ENCODE assay signal across 11 cellular contexts in genomic region chr2:42385225-42385624, GRCh38.
A peak's percentile ranks its signal among the peaks of the same experiment; 100 is the strongest.
DNase-seq lines count a peak whose midpoint lies in the region; ATAC-seq and TF ChIP-seq lines count a peak whose summit lies in the region.
"Had no signal": no experiment of that assay in that cellular context is flagged by ENCODE, and none has a peak within 500 bp of the region (broad histone marks: within the 10 kb centered on the region; RNA-seq: fewer than 3 reads in every experiment).

No MANE protein-coding gene starts in this region.

- no peaks in the 10 kb centered on the region for H3K36me3 ChIP-seq in HEK293 (ENCODE audit: control insufficient read depth in 2 of 2, insufficient read depth in 1 of 2, low read length in 2 of 2)
- H3K36me3 ChIP-seq: thoracic aorta had no signal

- H3K36me3 Mint-ChIP-seq in activated naive CD4-positive, alpha-beta T cell treated with anti-CD3 and anti-CD28 coated beads, Interleukin-2, amount 10 ng/mL, durations not matched to agents 7 days and 5 days, result no peaks in the 10 kb centered on the region
- H3K36me3 Mint-ChIP-seq: T-cell had no signal

- no peaks in the 10 kb centered on the region for H3K9me3 ChIP-seq in HEK293 (ENCODE audit: control insufficient read depth, insufficient read depth, low read depth, low read length)
- H3K9me3 ChIP-seq: thoracic aorta had no signal

- peaks cover 5% of the 10 kb centered on the region for H3K27me3 Mint-ChIP-seq in activated naive CD4-positive, alpha-beta T cell treated with anti-CD3 and anti-CD28 coated beads, Interleukin-2, amount 10 ng/mL, durations not matched to agents 7 days and 5 days
- H3K27me3 Mint-ChIP-seq: T-cell had no signal

- peak; percentile 30 for TF ChIP-seq CTCF in AG09309 (IDR thresholded peaks at IDR 0.05; ENCODE audit: control insufficient read depth, insufficient read depth, low read depth, low read length, missing control alignments)
- TF ChIP-seq CTCF in HEK293 (tag by site-specific recombination; IDR thresholded peaks at IDR 0.05), result peak; percentile 73

- ATAC-seq in GM18517 (IDR thresholded peaks at IDR 0.05; ENCODE audit: unreplicated experiment), result no peak
- no peak for ATAC-seq in GM21390 (IDR thresholded peaks at IDR 0.05; ENCODE audit: unreplicated experiment)
- ATAC-seq: T-cell had no signal

- no peaks in the 10 kb centered on the region for H3K9me3 Mint-ChIP-seq in activated naive CD4-positive, alpha-beta T cell treated with anti-CD3 and anti-CD28 coated beads, Interleukin-2, amount 10 ng/mL, durations not matched to agents 7 days and 5 days
- H3K9me3 Mint-ChIP-seq: T-cell had no signal

- H3K27ac ChIP-seq in HEK293 (ENCODE audit: extremely low read depth, low read depth, low read length), result no peak overlapping the region
- H3K27ac ChIP-seq: thoracic aorta had no signal

- no peak overlapping the region for H3K4me3 Mint-ChIP-seq in activated naive CD4-positive, alpha-beta T cell treated with anti-CD3 and anti-CD28 coated beads, Interleukin-2, amount 10 ng/mL, durations not matched to agents 7 days and 5 days
- H3K4me3 Mint-ChIP-seq: T-cell had no signal

- CTCF ChIA-PET in HEK293 (lab: Yijun Ruan, JAX), result interaction anchor here (0.5 to 3.6 kb wide), 12 partner anchors 9 to 415 kb away, joined by 3 to 20 read pairs (median 4); no protein-coding TSS in a partner anchor
- CTCF ChIA-PET in activated naive CD4-positive, alpha-beta T cell treated with anti-CD3 and anti-CD28 coated beads, Interleukin-2, amount 10 ng/mL, durations not matched to agents 7 days and 5 days (lab: Charles Lee), result interaction anchor here (0.7 to 1.2 kb wide), 3 partner anchors 55 to 289 kb away, joined by 3 to 5 read pairs (median 4); no protein-coding TSS in a partner anchor

- H3K4me3 ChIP-seq in AG09309 (ENCODE audit: control insufficient read depth, low read depth, low read length), result no peak overlapping the region
- no peak overlapping the region for H3K4me3 ChIP-seq in HEK293 (ENCODE audit: low read depth, low read length)
- H3K4me3 ChIP-seq: thoracic aorta had no signal

- no peaks in the 10 kb centered on the region for H3K4me1 ChIP-seq in HEK293 (ENCODE audit: control insufficient read depth, insufficient read depth, low read length)

- no peak overlapping the region for H3K27ac Mint-ChIP-seq in activated naive CD4-positive, alpha-beta T cell treated with anti-CD3 and anti-CD28 coated beads, Interleukin-2, amount 10 ng/mL, durations not matched to agents 7 days and 5 days
- H3K27ac Mint-ChIP-seq: T-cell had no signal

- no peaks in the 10 kb centered on the region for H3K4me1 Mint-ChIP-seq in activated naive CD4-positive, alpha-beta T cell treated with anti-CD3 and anti-CD28 coated beads, Interleukin-2, amount 10 ng/mL, durations not matched to agents 7 days and 5 days
- H3K4me1 Mint-ChIP-seq: T-cell had no signal

- POLR2A ChIA-PET in HEK293 (lab: Yijun Ruan, JAX), result no interaction called here

- no peak for DNase-seq in AG09309 (ENCODE audit: low read depth)
- DNase-seq in UCSD-AML1 (lab: John Stamatoyannopoulos, UW; ENCODE audit: unreplicated experiment), result peak; percentile 19
- peak; percentile 71 for DNase-seq in islet precursor cell
- no peak for DNase-seq in NK-92 (lab: John Stamatoyannopoulos, UW; ENCODE audit: unreplicated experiment)
- DNase-seq in activated naive CD4-positive, alpha-beta T cell treated with anti-CD3 and anti-CD28 coated beads, Interleukin-2, amount 10 ng/mL, durations not matched to agents 7 days and 5 days, result no peak
- DNase-seq: NCI-H146, T-cell had no signal

TF ChIP-seq in HEK293, 187 proteins besides CTCF, POLR2A, EP300 and RAD21:
- TF ChIP-seq ZNF16 (tag by site-specific recombination; IDR thresholded peaks at IDR 0.05; ENCODE audit: low read depth) (no peak), ZNF266 (tag by site-specific recombination; IDR thresholded peaks at IDR 0.05; ENCODE audit: low read depth) (no peak), ZBTB44 (tag by site-specific recombination; IDR thresholded peaks at IDR 0.05) (no peak), ZBTB48 (tag by site-specific recombination; IDR thresholded peaks at IDR 0.05) (peak; percentile 67; the same call in 1 of the 2 replicates), ZBTB11 (tag by site-specific recombination; conservative IDR thresholded peaks at IDR 0.05; ENCODE audit: low read depth) (no peak), ZNF26 (tag by site-specific recombination; IDR thresholded peaks at IDR 0.05) (no peak), ZNF37A (tag by site-specific recombination; IDR thresholded peaks at IDR 0.05) (no peak), ZNF654 (tag by site-specific recombination; IDR thresholded peaks at IDR 0.05; ENCODE audit: low read depth) (0 out of 2 replicates have a peak, but pooled peaks have one; percentile 19), ZBTB17 (tag by site-specific recombination; IDR thresholded peaks at IDR 0.05) (peak; percentile 79)
TF ChIP-seq in HEK293: peak in this region for 3.

Comparison
In these comparisons a context has a peak if more than half of its experiments do, and no peak if none do; other contexts are left out.
1. DNase-seq: peak in UCSD-AML1 (single experiment) and islet precursor cell (single experiment); none in AG09309 (single experiment), NK-92 (single experiment) and activated naive CD4-positive, alpha-beta T cell treated with anti-CD3 and anti-CD28 coated beads, Interleukin-2, amount 10 ng/mL, durations not matched to agents 7 days and 5 days (single experiment).